Comparison of ENCODE assay signal across 10 cellular contexts in genomic region chrX:71623105-71623450, GRCh38. TPM values are rescaled to one million over a fixed set of nuclear protein-coding genes. Genes with fewer than 3 reads are reported as not detected.
A peak's percentile ranks its signal among the peaks of the same experiment; 100 is the strongest.
DNase-seq lines count a peak whose midpoint lies in the region; ATAC-seq lines count a peak whose summit lies in the region.
"Had no signal": no experiment of that assay in that cellular context is flagged by ENCODE, and none has a peak within 500 bp of the region (broad histone marks: within the 10 kb centered on the region; RNA-seq: fewer than 3 reads in every experiment).

No MANE protein-coding gene starts in this region.

- peak overlapping the region; percentile 94 for H3K27ac Mint-ChIP-seq in activated CD4-positive, alpha-beta T cell treated with anti-CD3 and anti-CD28 coated beads for 36 hours
- H3K27ac Mint-ChIP-seq in activated naive CD8-positive, alpha-beta T cell treated with anti-CD3 and anti-CD28 coated beads for 36 hours = peak overlapping the region; percentile 96
- peak overlapping the region; percentile 94 for H3K27ac Mint-ChIP-seq in memory B cell
- H3K27ac Mint-ChIP-seq: progenitor cell of endocrine pancreas had no signal

- peaks cover 0 to 4% (median 0%) of the 10 kb centered on the region in 5 donors for H3K9me3 ChIP-seq in subcutaneous abdominal adipose tissue (ENCODE audit: control insufficient read depth in 5 of 5, low read length in 5 of 5)

- CTCF ChIA-PET in activated CD4-positive, alpha-beta T cell treated with anti-CD3 and anti-CD28 coated beads for 36 hours (lab: Charles Lee) = interaction anchor here (0.5 to 1.2 kb wide), 3 partner anchors 91 to 223 kb away, joined by 3 to 5 read pairs (median 3); no protein-coding TSS in a partner anchor

- H3K4me3 ChIP-seq in subcutaneous abdominal adipose tissue (ENCODE audit: low read depth in 1 of 5, low read length in 5 of 5) = no peak overlapping the region

- H3K9ac ChIP-seq in subcutaneous abdominal adipose tissue (ENCODE audit: low read length in 5 of 5) = peak overlapping the region in 3 of 5 donors; percentile 25 to 63 (median 38)

- POLR2A ChIA-PET in activated CD4-positive, alpha-beta T cell treated with anti-CD3 and anti-CD28 coated beads for 36 hours (lab: Charles Lee) = interaction anchor here (0.6 to 0.9 kb wide), 2 partner anchors 25 to 340 kb away, joined by 3 read pairs; partner anchors contain the start of gene NONO

- H3K27me3 Mint-ChIP-seq in activated CD4-positive, alpha-beta T cell treated with anti-CD3 and anti-CD28 coated beads for 36 hours = no peaks in the 10 kb centered on the region
- H3K27me3 Mint-ChIP-seq in activated naive CD8-positive, alpha-beta T cell treated with anti-CD3 and anti-CD28 coated beads for 36 hours = no peaks in the 10 kb centered on the region
- H3K27me3 Mint-ChIP-seq in memory B cell = no peaks in the 10 kb centered on the region
- H3K27me3 Mint-ChIP-seq: progenitor cell of endocrine pancreas had no signal

- peaks cover 0 to 14% (median 6%) of the 10 kb centered on the region in 5 donors for H3K27me3 ChIP-seq in subcutaneous abdominal adipose tissue (ENCODE audit: control insufficient read depth in 5 of 5, insufficient read depth in 4 of 5, low read length in 5 of 5)

- in situ Hi-C loops in G401 (cut with HindIII; ENCODE audit: low sequenced_read_pairs) = no loop called here

- peaks cover 54% of the 10 kb centered on the region for H3K4me1 Mint-ChIP-seq in activated CD4-positive, alpha-beta T cell treated with anti-CD3 and anti-CD28 coated beads for 36 hours
- H3K4me1 Mint-ChIP-seq in activated naive CD8-positive, alpha-beta T cell treated with anti-CD3 and anti-CD28 coated beads for 36 hours = peaks cover 51% of the 10 kb centered on the region
- H3K4me1 Mint-ChIP-seq in memory B cell = peaks cover 34% of the 10 kb centered on the region

- H3K4me1 ChIP-seq in subcutaneous abdominal adipose tissue (ENCODE audit: control insufficient read depth in 5 of 5, insufficient read depth in 5 of 5, low read length in 5 of 5) = peaks cover 6 to 28% (median 22%) of the 10 kb centered on the region in 5 donors

- peaks cover 2% of the 10 kb centered on the region for H3K36me3 Mint-ChIP-seq in activated CD4-positive, alpha-beta T cell treated with anti-CD3 and anti-CD28 coated beads for 36 hours (ENCODE audit: low read depth)
- H3K36me3 Mint-ChIP-seq in activated naive CD8-positive, alpha-beta T cell treated with anti-CD3 and anti-CD28 coated beads for 36 hours = peaks cover 12% of the 10 kb centered on the region
- H3K36me3 Mint-ChIP-seq in memory B cell = no peaks in the 10 kb centered on the region

- no peak for ATAC-seq in activated CD4-positive, alpha-beta T cell treated with anti-CD3 and anti-CD28 coated beads for 36 hours
- no peak for ATAC-seq in memory B cell (ENCODE audit: low read depth)
- ATAC-seq in GM18502 (IDR thresholded peaks at IDR 0.05; ENCODE audit: poor library complexity, unreplicated experiment) = no peak

- intact Hi-C loops in activated CD4-positive, alpha-beta T cell treated with anti-CD3 and anti-CD28 coated beads for 36 hours (cut with DNase I, micrococcal nuclease) = loop anchor here in 1 of 2 experiments (1.0 kb wide), 1 partner anchor 14 kb away; no protein-coding TSS in a partner anchor
- intact Hi-C loops in posterior vena cava (cut with DNase I) = no loop called here

- H3K36me3 ChIP-seq in subcutaneous abdominal adipose tissue (ENCODE audit: control insufficient read depth in 5 of 5, insufficient read depth in 5 of 5, low read length in 5 of 5) = no peaks in the 10 kb centered on the region

- peak overlapping the region; percentile 49 for H3K4me3 Mint-ChIP-seq in activated CD4-positive, alpha-beta T cell treated with anti-CD3 and anti-CD28 coated beads for 36 hours
- H3K4me3 Mint-ChIP-seq in activated naive CD8-positive, alpha-beta T cell treated with anti-CD3 and anti-CD28 coated beads for 36 hours = peak overlapping the region; percentile 70
- peak overlapping the region; percentile 46 for H3K4me3 Mint-ChIP-seq in memory B cell

- no peak for DNase-seq in activated CD4-positive, alpha-beta T cell treated with anti-CD3 and anti-CD28 coated beads for 36 hours
- no peak for DNase-seq in activated CD4-positive, alpha-beta T cell treated with anti-CD3 and anti-CD28 coated beads, Interleukin-2, amount 50 U/mL, for 4 hours
- no peak for DNase-seq in activated naive CD8-positive, alpha-beta T cell treated with anti-CD3 and anti-CD28 coated beads for 36 hours
- DNase-seq in memory B cell (ENCODE audit: low spot score in 2 of 2) (no peak), posterior vena cava (ENCODE audit: low spot score) (no peak), G401 (ENCODE audit: low spot score) (no peak)
- DNase-seq: NCI-H187 treated with DMSO at 0.1 percent for 48 hours had no signal

- H3K9me3 Mint-ChIP-seq in activated CD4-positive, alpha-beta T cell treated with anti-CD3 and anti-CD28 coated beads for 36 hours (ENCODE audit: low read depth) = no peaks in the 10 kb centered on the region
- H3K9me3 Mint-ChIP-seq in activated naive CD8-positive, alpha-beta T cell treated with anti-CD3 and anti-CD28 coated beads for 36 hours = peaks cover 4% of the 10 kb centered on the region
- no peaks in the 10 kb centered on the region for H3K9me3 Mint-ChIP-seq in memory B cell

- H3K27ac ChIP-seq in subcutaneous abdominal adipose tissue (ENCODE audit: low read depth, low read length) = peak overlapping the region; percentile 67

RNA-seq across cellular contexts. Expression of gene CXCR3, which starts 4.8 kb away (rescaled TPM):
- total RNA-seq in activated CD4-positive, alpha-beta T cell treated with anti-CD3 and anti-CD28 coated beads for 36 hours = 10 to 100 TPM; 17.5 to 20.1 TPM
- total RNA-seq in activated naive CD8-positive, alpha-beta T cell treated with anti-CD3 and anti-CD28 coated beads for 36 hours = 10 to 100 TPM; 58.5 to 58.6 TPM
- total RNA-seq in posterior vena cava = under 1 TPM; 0.14 to 0.32 TPM
- total RNA-seq in G401 (2014; rRNA removed; shearing (Covaris generic)) = not detected in 2 replicates
- total RNA-seq: progenitor cell of endocrine pancreas had no signal

RNA-seq across cellular contexts. Expression of gene GCNA, which starts 44.8 kb away (rescaled TPM):
- 1 to 10 TPM; 3.1 to 3.5 TPM for total RNA-seq in activated CD4-positive, alpha-beta T cell treated with anti-CD3 and anti-CD28 coated beads for 36 hours
- 1 to 10 TPM; 1.6 to 3.1 TPM for total RNA-seq in activated naive CD8-positive, alpha-beta T cell treated with anti-CD3 and anti-CD28 coated beads for 36 hours
- 1 to 10 TPM; 1.3 to 1.8 TPM for total RNA-seq in posterior vena cava
- 1.0 and 3.2 TPM in 2 replicates for total RNA-seq in G401 (2014; rRNA removed; shearing (Covaris generic))

Comparison
In these comparisons a context has a peak if more than half of its experiments do, and no peak if none do; other contexts are left out.
1. RNA of gene CXCR3, which starts 4.8 kb away (total RNA-seq): 58.5 to 58.6 TPM in activated naive CD8-positive, alpha-beta T cell treated with anti-CD3 and anti-CD28 coated beads for 36 hours and 17.5 to 20.1 TPM in activated CD4-positive, alpha-beta T cell treated with anti-CD3 and anti-CD28 coated beads for 36 hours; 0.14 to 0.32 TPM in posterior vena cava and not detected in G401; every median in the first group is over 10 times any median in the second.
2. Peak in every context shown above with its lines, with median percentiles within 50 percentile points of each other: H3K27ac Mint-ChIP-seq and H3K4me3 Mint-ChIP-seq.